8 cellular contexts compared by ENCODE assay signal in the genomic region with DNA sequence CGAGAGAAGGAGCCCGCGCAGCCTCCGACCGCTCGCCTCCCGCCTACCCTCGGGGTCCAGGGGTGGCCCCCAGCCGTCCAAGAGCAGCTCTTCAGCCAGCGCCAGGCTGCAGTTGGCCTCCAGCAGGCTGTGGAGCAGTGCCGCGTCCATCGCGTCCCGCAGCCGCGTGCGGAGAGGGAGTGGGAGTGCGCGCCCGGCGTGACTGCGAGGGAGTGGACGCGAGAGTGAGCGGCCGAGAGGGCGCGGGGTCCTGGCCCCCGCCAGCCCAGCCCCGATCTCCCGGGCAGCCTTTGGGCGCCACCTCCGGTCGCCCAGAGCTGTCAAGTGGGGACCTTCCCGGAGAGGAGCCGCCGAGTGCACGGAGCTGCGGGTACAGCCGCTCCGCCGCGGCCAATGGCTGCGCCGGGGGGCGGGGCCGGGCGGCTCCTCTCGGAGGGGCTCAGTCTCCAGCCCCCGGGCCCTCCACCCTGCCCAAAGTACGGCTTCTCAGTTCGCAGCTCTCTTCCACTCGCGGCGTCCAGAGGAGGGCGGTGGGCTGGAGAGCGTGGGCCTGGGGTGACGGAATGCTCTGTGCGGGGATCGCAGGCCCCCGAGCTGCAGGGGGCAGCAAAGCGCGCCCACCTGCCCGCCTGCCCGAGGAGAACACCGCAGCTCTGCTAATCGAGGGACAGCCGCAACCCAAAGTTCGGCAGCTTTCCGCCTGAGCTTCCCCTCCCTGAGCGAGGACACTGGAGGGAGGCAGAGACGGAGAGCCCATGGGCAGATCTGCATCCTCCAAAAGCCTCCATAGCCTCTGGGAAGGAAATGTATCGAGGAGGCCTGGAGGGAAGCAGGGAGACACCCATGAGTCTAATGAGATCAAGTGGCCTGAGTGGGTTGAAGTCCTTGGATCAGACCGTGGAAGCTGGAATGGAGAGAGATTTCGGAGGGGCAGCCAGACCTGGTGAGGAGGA. TPM values are rescaled to one million over a fixed set of nuclear protein-coding genes. Genes with fewer than 3 reads are reported as not detected.
A peak's percentile ranks its signal among the peaks of the same experiment; 100 is the strongest.
DNase-seq lines count a peak whose midpoint lies in the region; ATAC-seq and TF ChIP-seq lines count a peak whose summit lies in the region.

TSS of gene CRHR2 (minus strand) at position 326 of the 953 bp plus-strand sequence. CDS start at position 150, 176 bp downstream.

- DNase-seq in Right ventricle myocardium inferior (ENCODE audit: missing footprints), result peak; percentile 62
- DNase-seq in cardiac septum (ENCODE audit: low spot score), result no peak
- DNase-seq in activated T-cell treated with anti-CD3 and anti-CD28 coated beads for 48 hours (ENCODE audit: low read depth), result peak; percentile 30
- peak in 1 of 2 donors; percentile 69 for DNase-seq in cardiac muscle cell (ENCODE audit: low read depth in 1 of 2, low spot score in 1 of 2)
- DNase-seq in sigmoid colon, result no peak
- no peak for DNase-seq in cortex of kidney (lab: John Stamatoyannopoulos, UW)
- no peak for DNase-seq in posterior vena cava (ENCODE audit: low spot score)

- H3K27ac ChIP-seq in cardiac muscle cell (no peak within 1 kb of the TSS), sigmoid colon (no peak within 1 kb of the TSS)

- peaks cover 68% of the 10 kb centered on the region for H3K27me3 ChIP-seq in cardiac muscle cell
- H3K27me3 ChIP-seq in sigmoid colon, result peaks cover 15 to 75% (median 28%) of the 10 kb centered on the region in 3 donors

- peak; percentile 60 for ATAC-seq in Right ventricle myocardium inferior
- ATAC-seq in HG03460 (IDR thresholded peaks at IDR 0.05; ENCODE audit: unreplicated experiment), result no peak

- TF ChIP-seq CTCF in cardiac muscle cell (IDR thresholded peaks at IDR 0.05; ENCODE audit: low read depth, low read length) (peak; percentile 43), sigmoid colon (IDR thresholded peaks at IDR 0.05) (peak in 1 of 4 experiments; percentile 27)

- H3K9me3 ChIP-seq in cardiac muscle cell (ENCODE audit: low read depth) (no peaks in the 10 kb centered on the region), sigmoid colon (no peaks in the 10 kb centered on the region)

- peak within 1 kb of the TSS; percentile 32 for H3K4me3 ChIP-seq in cardiac muscle cell
- H3K4me3 ChIP-seq in sigmoid colon, result peak within 1 kb of the TSS; percentile 24 to 56 (median 44)

- no peaks in the 10 kb centered on the region for H3K4me1 ChIP-seq in cardiac muscle cell (ENCODE audit: low read depth)
- peaks cover 0 to 19% (median 16%) of the 10 kb centered on the region in 4 donors for H3K4me1 ChIP-seq in sigmoid colon

- 5 to 6% methylated on average over 76 of the region's 76 CpGs for WGBS in sigmoid colon, 2 donors

- no peak for TF ChIP-seq POLR2A in sigmoid colon (IDR thresholded peaks at IDR 0.05)

- intact Hi-C loops in Right ventricle myocardium inferior (cut with DNase I) (loop anchor here (1.0 kb wide), 1 partner anchor 58 kb away; no protein-coding TSS in a partner anchor), cardiac septum (cut with DNase I) (no loop called here), sigmoid colon (cut with DNase I) (no loop called here), posterior vena cava (cut with DNase I) (no loop called here)

- no peak for TF ChIP-seq EP300 in sigmoid colon (IDR thresholded peaks at IDR 0.05)

- H3K36me3 ChIP-seq in cardiac muscle cell (no peaks in the 10 kb centered on the region), sigmoid colon (no peaks in the 10 kb centered on the region)

RNA-seq across cellular contexts. Expression of gene CRHR2, which starts in this region (rescaled TPM):
- 0.35 TPM for total RNA-seq in Right ventricle myocardium inferior
- total RNA-seq in cardiac septum, result 0.57 TPM
- 0.77 and 0.92 TPM in 2 replicates for total RNA-seq in cardiac muscle cell
- 0.39 and 0.42 TPM in 2 replicates for polyA plus RNA-seq in cardiac muscle cell
- total RNA-seq in sigmoid colon, result not detected
- polyA plus RNA-seq in sigmoid colon, result under 1 TPM in 1 of 3 donors, not detected in 2; under 0.01 TPM
- under 1 TPM; 0.10 to 0.60 TPM for total RNA-seq in posterior vena cava

Comparison
In these comparisons a context has a peak if more than half of its experiments do, and no peak if none do; other contexts are left out.
1. Peak in DNase-seq and ATAC-seq in Right ventricle myocardium inferior; RNA of the gene not detected or under 1 TPM.